ENCODE assay signal across 8 cellular contexts in the genomic region with DNA sequence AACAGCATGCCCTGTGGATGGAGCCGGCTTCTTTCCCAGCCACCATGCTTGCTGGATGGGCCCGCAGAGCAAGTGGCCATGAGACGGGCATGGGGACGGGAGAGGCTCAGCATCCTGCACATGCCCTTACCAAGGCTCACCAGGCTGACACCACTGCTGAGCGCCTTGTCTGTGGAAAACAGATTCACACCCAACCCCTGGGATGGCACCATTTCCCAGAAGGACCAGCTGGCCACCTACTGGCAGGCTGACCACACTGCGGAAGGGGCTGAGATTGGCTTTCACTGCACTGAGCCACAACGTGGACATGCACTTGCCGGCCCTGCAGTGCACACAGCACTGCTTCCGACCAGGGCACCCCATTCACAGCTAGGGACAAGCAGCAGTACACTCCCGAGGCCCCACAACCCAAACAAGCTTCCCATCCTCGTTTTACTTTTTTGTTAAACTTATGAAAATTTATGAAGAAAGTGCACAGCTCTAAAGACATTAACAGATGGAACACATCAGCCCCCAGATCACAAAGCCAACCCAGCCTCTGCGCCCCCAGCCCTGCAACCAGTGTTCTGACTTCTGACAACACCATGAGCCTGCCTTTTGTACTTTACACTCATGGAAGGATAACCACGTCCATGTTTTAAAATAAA. TPM values are rescaled to one million over a fixed set of nuclear protein-coding genes. Genes with fewer than 3 reads are reported as not detected.
DNase-seq lines count a peak whose midpoint lies in the region; ATAC-seq and TF ChIP-seq lines count a peak whose summit lies in the region.

No MANE protein-coding gene starts in this region.

- H3K9me3 ChIP-seq in cardiac muscle cell (ENCODE audit: low read depth): no peaks in the 10 kb centered on the region
- no peaks in the 10 kb centered on the region for H3K9me3 ChIP-seq in smooth muscle cell (replicated peaks; ENCODE audit: low read depth)

- H2AFZ ChIP-seq in smooth muscle cell (ENCODE audit: low read depth): no peak overlapping the region

- H3K36me3 ChIP-seq in cardiac muscle cell: no peaks in the 10 kb centered on the region
- H3K36me3 ChIP-seq in smooth muscle cell (ENCODE audit: low read depth): no peaks in the 10 kb centered on the region

- TF ChIP-seq CTCF in cardiac muscle cell (IDR thresholded peaks at IDR 0.05; ENCODE audit: low read depth, low read length) (peak; percentile 78), smooth muscle cell (IDR thresholded peaks at IDR 0.05; ENCODE audit: borderline replicate concordance, insufficient read depth, poor library complexity, severe bottlenecking) (peak; percentile 70)

- H3K36me3 Mint-ChIP-seq in activated T-cell treated with anti-CD3 and anti-CD28 coated beads, Interleukin-2, amount 50 U/mL, for 72 hours (ENCODE audit: insufficient read depth in 2 of 2): no peaks in the 10 kb centered on the region
- H3K36me3 Mint-ChIP-seq in activated T-cell treated with anti-CD3 and anti-CD28 coated beads, Interleukin-2, amount 50 U/mL, for 24 hours (ENCODE audit: low read depth): no peaks in the 10 kb centered on the region
- no peaks in the 10 kb centered on the region for H3K36me3 Mint-ChIP-seq in activated CD4-positive, alpha-beta memory T cell treated with anti-CD3 and anti-CD28 coated beads for 36 hours

- POLR2A ChIA-PET in activated CD4-positive, alpha-beta memory T cell treated with anti-CD3 and anti-CD28 coated beads for 36 hours (lab: Charles Lee): no interaction called here

- CTCF ChIA-PET in activated CD4-positive, alpha-beta memory T cell treated with anti-CD3 and anti-CD28 coated beads for 36 hours (lab: Charles Lee): interaction anchor here (0.6 to 1.8 kb wide), 7 partner anchors 8 to 416 kb away, joined by 3 to 5 read pairs (median 4); no protein-coding TSS in a partner anchor

- peaks cover 29% of the 10 kb centered on the region for H3K4me1 Mint-ChIP-seq in activated T-cell treated with anti-CD3 and anti-CD28 coated beads, Interleukin-2, amount 50 U/mL, for 72 hours (ENCODE audit: low read depth)
- peaks cover 25% of the 10 kb centered on the region for H3K4me1 Mint-ChIP-seq in activated T-cell treated with anti-CD3 and anti-CD28 coated beads, Interleukin-2, amount 50 U/mL, for 24 hours (ENCODE audit: low read depth)
- peaks cover 47% of the 10 kb centered on the region for H3K4me1 Mint-ChIP-seq in activated CD4-positive, alpha-beta memory T cell treated with anti-CD3 and anti-CD28 coated beads for 36 hours (ENCODE audit: low read depth)

- no peak overlapping the region for H3K27ac Mint-ChIP-seq in activated T-cell treated with anti-CD3 and anti-CD28 coated beads, Interleukin-2, amount 50 U/mL, for 72 hours
- H3K27ac Mint-ChIP-seq in activated T-cell treated with anti-CD3 and anti-CD28 coated beads, Interleukin-2, amount 50 U/mL, for 24 hours: no peak overlapping the region
- H3K27ac Mint-ChIP-seq in activated CD4-positive, alpha-beta memory T cell treated with anti-CD3 and anti-CD28 coated beads for 36 hours: no peak overlapping the region

- H4K20me1 ChIP-seq in smooth muscle cell (ENCODE audit: low read depth): no peaks in the 10 kb centered on the region

- H3K4me1 ChIP-seq in cardiac muscle cell (ENCODE audit: low read depth) (no peaks in the 10 kb centered on the region), smooth muscle cell (ENCODE audit: low read depth) (no peaks in the 10 kb centered on the region)

- H3K27ac ChIP-seq in cardiac muscle cell: no peak overlapping the region
- no peak overlapping the region for H3K27ac ChIP-seq in smooth muscle cell (ENCODE audit: low read depth)

- ATAC-seq in activated T-cell treated with anti-CD3 and anti-CD28 coated beads, Interleukin-2, amount 50 U/mL, for 72 hours (replicated peaks in 1 of 2): peak in 1 of 2 donors; percentile 44
- ATAC-seq in HG03175 (IDR thresholded peaks at IDR 0.05; ENCODE audit: unreplicated experiment) (no peak), HG02610 (IDR thresholded peaks at IDR 0.05; ENCODE audit: unreplicated experiment) (no peak)

- H3K9me3 Mint-ChIP-seq in activated T-cell treated with anti-CD3 and anti-CD28 coated beads, Interleukin-2, amount 50 U/mL, for 72 hours: no peaks in the 10 kb centered on the region
- no peaks in the 10 kb centered on the region for H3K9me3 Mint-ChIP-seq in activated T-cell treated with anti-CD3 and anti-CD28 coated beads, Interleukin-2, amount 50 U/mL, for 24 hours
- no peaks in the 10 kb centered on the region for H3K9me3 Mint-ChIP-seq in activated CD4-positive, alpha-beta memory T cell treated with anti-CD3 and anti-CD28 coated beads for 36 hours

- H3K9ac ChIP-seq in smooth muscle cell (ENCODE audit: low read depth): no peak overlapping the region

- H3K4me3 Mint-ChIP-seq in activated T-cell treated with anti-CD3 and anti-CD28 coated beads, Interleukin-2, amount 50 U/mL, for 72 hours: no peak overlapping the region
- no peak overlapping the region for H3K4me3 Mint-ChIP-seq in activated T-cell treated with anti-CD3 and anti-CD28 coated beads, Interleukin-2, amount 50 U/mL, for 24 hours
- H3K4me3 Mint-ChIP-seq in activated CD4-positive, alpha-beta memory T cell treated with anti-CD3 and anti-CD28 coated beads for 36 hours: no peak overlapping the region

- intact Hi-C loops in activated CD4-positive, alpha-beta memory T cell treated with anti-CD3 and anti-CD28 coated beads for 36 hours (cut with micrococcal nuclease): loop anchor here (10.0 kb wide), 1 partner anchor 525 kb away; no protein-coding TSS in a partner anchor

- H3K27me3 Mint-ChIP-seq in activated T-cell treated with anti-CD3 and anti-CD28 coated beads, Interleukin-2, amount 50 U/mL, for 72 hours (ENCODE audit: low read depth): no peaks in the 10 kb centered on the region
- H3K27me3 Mint-ChIP-seq in activated T-cell treated with anti-CD3 and anti-CD28 coated beads, Interleukin-2, amount 50 U/mL, for 24 hours: no peaks in the 10 kb centered on the region
- H3K27me3 Mint-ChIP-seq in activated CD4-positive, alpha-beta memory T cell treated with anti-CD3 and anti-CD28 coated beads for 36 hours: no peaks in the 10 kb centered on the region

- WGBS in smooth muscle cell (ENCODE audit: low lambda C conversion rate): 64% methylated on average over 12 of the region's 13 CpGs

- no peaks in the 10 kb centered on the region for H3K79me2 ChIP-seq in smooth muscle cell (ENCODE audit: low read depth)

- no peaks in the 10 kb centered on the region for H3F3A ChIP-seq in smooth muscle cell (ENCODE audit: low read depth)

- H3K27me3 ChIP-seq in cardiac muscle cell (no peaks in the 10 kb centered on the region), smooth muscle cell (ENCODE audit: low read depth) (no peaks in the 10 kb centered on the region)

- peak; percentile 31 to 32 for DNase-seq in activated T-cell treated with anti-CD3 and anti-CD28 coated beads, Interleukin-2, amount 50 U/mL, for 72 hours
- no peak for DNase-seq in activated T-cell treated with anti-CD3 and anti-CD28 coated beads, Interleukin-2, amount 50 U/mL, for 24 hours
- peak; percentile 25 for DNase-seq in NCI-H1092 (lab: John Stamatoyannopoulos, UW)
- DNase-seq in activated CD4-positive, alpha-beta memory T cell treated with anti-CD3 and anti-CD28 coated beads for 36 hours: peak; percentile 55
- DNase-seq in cardiac muscle cell (ENCODE audit: low read depth in 1 of 2, low spot score in 1 of 2): peak; percentile 48 to 59
- DNase-seq in smooth muscle cell (lab: John Stamatoyannopoulos, UW; ENCODE audit: unreplicated experiment): no peak

- no peak overlapping the region for H3K4me3 ChIP-seq in cardiac muscle cell
- H3K4me3 ChIP-seq in smooth muscle cell: no peak overlapping the region

- no peak overlapping the region for H3K4me2 ChIP-seq in smooth muscle cell

RNA-seq across cellular contexts. Expression of gene KRTAP17-1, which starts 13.9 kb away (rescaled TPM):
- total RNA-seq in activated T-cell treated with anti-CD3 and anti-CD28 coated beads, Interleukin-2, amount 50 U/mL, for 72 hours: not detected
- total RNA-seq in activated CD4-positive, alpha-beta memory T cell treated with anti-CD3 and anti-CD28 coated beads for 36 hours: not detected
- total RNA-seq in cardiac muscle cell: not detected in 2 replicates
- polyA plus RNA-seq in cardiac muscle cell: not detected in 2 replicates
- not detected in 2 replicates for total RNA-seq in smooth muscle cell
- not detected in 2 replicates for polyA plus RNA-seq in smooth muscle cell

RNA-seq across cellular contexts. Expression of gene KRTAP16-1, which starts 20.3 kb away (rescaled TPM):
- total RNA-seq in activated T-cell treated with anti-CD3 and anti-CD28 coated beads, Interleukin-2, amount 50 U/mL, for 72 hours: not detected
- not detected for total RNA-seq in activated CD4-positive, alpha-beta memory T cell treated with anti-CD3 and anti-CD28 coated beads for 36 hours
- total RNA-seq in cardiac muscle cell (not detected in 2 replicates), smooth muscle cell (not detected in 2 replicates)
- polyA plus RNA-seq in cardiac muscle cell (not detected in 2 replicates), smooth muscle cell (not detected in 2 replicates)

RNA-seq across cellular contexts. Expression of gene KRT33A, which starts 21.2 kb away (rescaled TPM):
- not detected for total RNA-seq in activated T-cell treated with anti-CD3 and anti-CD28 coated beads, Interleukin-2, amount 50 U/mL, for 72 hours
- total RNA-seq in activated CD4-positive, alpha-beta memory T cell treated with anti-CD3 and anti-CD28 coated beads for 36 hours: not detected
- total RNA-seq in cardiac muscle cell: not detected in 2 replicates
- not detected in 2 replicates for polyA plus RNA-seq in cardiac muscle cell
- total RNA-seq in smooth muscle cell: 0.09 TPM in 1 of 2 replicates, not detected in the other
- polyA plus RNA-seq in smooth muscle cell: not detected in 2 replicates

RNA-seq across cellular contexts. Expression of gene KRTAP29-1, which starts 26.8 kb away (rescaled TPM):
- total RNA-seq in activated T-cell treated with anti-CD3 and anti-CD28 coated beads, Interleukin-2, amount 50 U/mL, for 72 hours: not detected
- total RNA-seq in activated CD4-positive, alpha-beta memory T cell treated with anti-CD3 and anti-CD28 coated beads for 36 hours: not detected
- not detected in 2 replicates for total RNA-seq in cardiac muscle cell
- not detected in 2 replicates for polyA plus RNA-seq in cardiac muscle cell
- total RNA-seq in smooth muscle cell: not detected in 2 replicates
- not detected in 2 replicates for polyA plus RNA-seq in smooth muscle cell

RNA-seq across cellular contexts. Expression of gene KRT33B, which starts 40.2 kb away (rescaled TPM):
- total RNA-seq in activated T-cell treated with anti-CD3 and anti-CD28 coated beads, Interleukin-2, amount 50 U/mL, for 72 hours: not detected
- not detected for total RNA-seq in activated CD4-positive, alpha-beta memory T cell treated with anti-CD3 and anti-CD28 coated beads for 36 hours
- not detected in 2 replicates for total RNA-seq in cardiac muscle cell
- polyA plus RNA-seq in cardiac muscle cell: not detected in 2 replicates
- 2.3 and 2.7 TPM in 2 replicates for total RNA-seq in smooth muscle cell
- 1.1 and 1.8 TPM in 2 replicates for polyA plus RNA-seq in smooth muscle cell

Comparison
In these comparisons a context has a peak if more than half of its experiments do, and no peak if none do; other contexts are left out.
1. DNase-seq: peak in activated T-cell treated with anti-CD3 and anti-CD28 coated beads, Interleukin-2, amount 50 U/mL, for 72 hours (2 of 2), NCI-H1092 (single experiment), activated CD4-positive, alpha-beta memory T cell treated with anti-CD3 and anti-CD28 coated beads for 36 hours (single experiment) and cardiac muscle cell (2 of 2); none in activated T-cell treated with anti-CD3 and anti-CD28 coated beads, Interleukin-2, amount 50 U/mL, for 24 hours (single experiment) and smooth muscle cell (single experiment).